ENCODE assay signal across 16 cellular contexts in the genomic region with DNA sequence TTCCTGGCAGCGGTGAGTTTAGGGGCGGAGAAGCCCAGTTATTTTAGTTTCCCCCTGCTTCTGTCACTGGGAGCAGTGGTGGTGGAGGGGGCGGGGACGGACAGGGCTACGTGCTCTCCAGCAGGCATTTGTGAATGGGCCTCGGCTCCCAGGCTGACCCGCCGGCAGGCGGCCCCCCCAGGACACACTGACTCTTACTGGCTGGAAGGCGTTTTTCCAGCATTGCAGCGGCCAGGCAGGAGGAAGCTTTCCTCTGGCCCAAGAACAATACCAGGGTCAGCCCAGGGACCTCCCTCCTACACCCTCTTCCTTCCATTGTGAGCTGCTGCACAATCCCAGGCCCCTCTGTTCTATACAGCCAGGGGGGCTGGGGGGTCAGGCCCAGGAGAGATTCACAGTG.
A peak's percentile ranks its signal among the peaks of the same experiment; 100 is the strongest.
DNase-seq lines count a peak whose midpoint lies in the region; ATAC-seq and TF ChIP-seq lines count a peak whose summit lies in the region.
"Had no signal": no experiment of that assay in that cellular context is flagged by ENCODE, and none has a peak within 500 bp of the region (broad histone marks: within the 10 kb centered on the region; RNA-seq: fewer than 3 reads in every experiment).

No MANE protein-coding gene starts in this region.

- H3K4me3 ChIP-seq in brain microvascular endothelial cell (ENCODE audit: low read depth, low read length) (no peak overlapping the region), thyroid gland (replicated peaks in 1 of 3) (no peak overlapping the region)
- H3K4me3 ChIP-seq: pancreas had no signal

- H3K4me1 Mint-ChIP-seq in CD14-positive monocyte, result peaks cover 36% of the 10 kb centered on the region
- H3K4me1 Mint-ChIP-seq: B cell; stimulated activated memory B cell treated with anti-CD40 and anti-IgM and Interleukin-4, amounts not matched to agents 10 μg/mL and 1 μg/mL and 100 μg/mL, for 72 hours had no signal

- in situ Hi-C loops in brain microvascular endothelial cell (cut with HindIII; ENCODE audit: low pct_ligation_motif_present, low sequenced_read_pairs), result loop anchor here (25.0 kb wide), 1 partner anchor 531 kb away; no protein-coding TSS in a partner anchor

- TF ChIP-seq CTCF in brain microvascular endothelial cell (IDR thresholded peaks at IDR 0.05; ENCODE audit: low read depth, low read length, missing control alignments), result peak; percentile 40
- TF ChIP-seq CTCF in thyroid gland (IDR thresholded peaks at IDR 0.05), result no peak
- TF ChIP-seq CTCF in CD14-positive monocyte (IDR thresholded peaks at IDR 0.05), result no peak

- H3K27ac Mint-ChIP-seq in CD14-positive monocyte, result no peak overlapping the region
- H3K27ac Mint-ChIP-seq: B cell; stimulated activated memory B cell treated with anti-CD40 and anti-IgM and Interleukin-4, amounts not matched to agents 10 μg/mL and 1 μg/mL and 100 μg/mL, for 72 hours had no signal

- no peaks in the 10 kb centered on the region for H3K27me3 ChIP-seq in brain microvascular endothelial cell (replicated peaks)
- no peaks in the 10 kb centered on the region for H3K27me3 ChIP-seq in thyroid gland
- H3K27me3 ChIP-seq: pancreas had no signal

- peaks cover 1 to 5% (median 1%) of the 10 kb centered on the region in 3 donors for H3K27me3 Mint-ChIP-seq in CD14-positive monocyte (ENCODE audit: low read depth in 3 of 3)
- H3K27me3 Mint-ChIP-seq: B cell; stimulated activated memory B cell treated with anti-CD40 and anti-IgM and Interleukin-4, amounts not matched to agents 10 μg/mL and 1 μg/mL and 100 μg/mL, for 72 hours had no signal

- H3K27ac ChIP-seq in brain microvascular endothelial cell (no peak overlapping the region), thyroid gland (peak overlapping the region in 2 of 3 donors; percentile 35 to 54)
- H3K27ac ChIP-seq: HL-60 had no signal

- no peak overlapping the region for H3K4me3 Mint-ChIP-seq in CD14-positive monocyte
- H3K4me3 Mint-ChIP-seq: B cell; stimulated activated memory B cell treated with anti-CD40 and anti-IgM and Interleukin-4, amounts not matched to agents 10 μg/mL and 1 μg/mL and 100 μg/mL, for 72 hours had no signal

- ATAC-seq in Right ventricle myocardium superior (ENCODE audit: poor library complexity), result peak; percentile 88
- ATAC-seq: stimulated activated memory B cell treated with anti-CD40 and anti-IgM and Interleukin-4, amounts not matched to agents 10 μg/mL and 1 μg/mL and 100 μg/mL, for 72 hours had no signal

- intact Hi-C loops in Right ventricle myocardium superior (cut with DNase I), result loop anchor here (5.0 kb wide), 1 partner anchor 271 kb away; a partner anchor contains a TSS
- intact Hi-C loops in thyroid gland (cut with DNase I), result loop anchor here (10.0 kb wide), 1 partner anchor 174 kb away; no protein-coding TSS in a partner anchor
- intact Hi-C loops in CD14-positive monocyte (cut with micrococcal nuclease), result loop anchor here in 1 of 2 donors (5.0 kb wide), 1 partner anchor 96 kb away; no protein-coding TSS in a partner anchor

- peaks cover 15 to 16% of the 10 kb centered on the region in 2 donors for H3K36me3 Mint-ChIP-seq in CD14-positive monocyte
- H3K36me3 Mint-ChIP-seq: stimulated activated memory B cell treated with anti-CD40 and anti-IgM and Interleukin-4, amounts not matched to agents 10 μg/mL and 1 μg/mL and 100 μg/mL, for 72 hours had no signal

- H3K36me3 ChIP-seq in brain microvascular endothelial cell (replicated peaks), result peaks cover 8% of the 10 kb centered on the region
- no peaks in the 10 kb centered on the region for H3K36me3 ChIP-seq in thyroid gland
- H3K36me3 ChIP-seq: pancreas had no signal

- WGBS in thyroid gland, 2 donors, result 58 to 81% methylated on average over 9 to 11 of the region's 11 CpGs

- peaks cover 3 to 28% of the 10 kb centered on the region in 2 donors for H3K4me1 ChIP-seq in thyroid gland
- H3K4me1 ChIP-seq: pancreas had no signal

- TF ChIP-seq POLR2A in thyroid gland (IDR thresholded peaks at IDR 0.05), result no peak

- H3K9me3 Mint-ChIP-seq in CD14-positive monocyte, result no peaks in the 10 kb centered on the region
- H3K9me3 Mint-ChIP-seq: stimulated activated memory B cell treated with anti-CD40 and anti-IgM and Interleukin-4, amounts not matched to agents 10 μg/mL and 1 μg/mL and 100 μg/mL, for 72 hours had no signal

- no peaks in the 10 kb centered on the region for H3K9me3 ChIP-seq in thyroid gland
- H3K9me3 ChIP-seq: pancreas had no signal

- DNase-seq in brain microvascular endothelial cell, result no peak
- DNase-seq in Right ventricle myocardium superior, result peak; percentile 89
- DNase-seq in mucosa of gallbladder (ENCODE audit: low spot score), result peak; percentile 59
- DNase-seq in thyroid gland, result peak; percentile 10 to 36
- DNase-seq in RKO (ENCODE audit: low spot score), result no peak
- DNase-seq in DMS153 treated with DMSO at 0.1 percent for 48 hours (lab: John Stamatoyannopoulos, UW; ENCODE audit: unreplicated experiment), result no peak
- no peak for DNase-seq in T-helper 1 cell
- DNase-seq in CD14-positive monocyte (ENCODE audit: low spot score), result no peak
- DNase-seq: activated naive CD4-positive, alpha-beta T cell; NCI-H2029 treated with DMSO at 0.1 percent for 48 hours; NK-92 treated with Interleukin-12 subunit alpha and Interleukin-12 subunit beta, amount 100 ng/mL, for 24 hours; pancreas; stimulated activated CD4-positive, alpha-beta T cell treated with anti-CD3 and anti-CD28 coated beads, Interleukin-4, amount 100 ng/mL, for 1 hour had no signal

Comparison
In these comparisons a context has a peak if more than half of its experiments do, and no peak if none do; other contexts are left out.
1. DNase-seq: peak in Right ventricle myocardium superior (single experiment), mucosa of gallbladder (single experiment) and thyroid gland (2 of 2); none in brain microvascular endothelial cell (single experiment), RKO (single experiment), DMS153 treated with DMSO at 0.1 percent for 48 hours (single experiment), T-helper 1 cell (0 of 5) and CD14-positive monocyte (single experiment).